Comparison of ENCODE assay signal across 1 cellular context in genomic region chr2:112584134-112584890, GRCh38.
TF ChIP-seq lines count a peak whose summit lies in the region.

A gene with protein sequence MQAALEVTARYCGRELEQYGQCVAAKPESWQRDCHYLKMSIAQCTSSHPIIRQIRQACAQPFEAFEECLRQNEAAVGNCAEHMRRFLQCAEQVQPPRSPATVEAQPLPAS (plus strand): TSS chr2:112584609. CDS start chr2:112584648, 39 bp downstream.

TF ChIP-seq in GM12878, 131 proteins besides CTCF, POLR2A, EP300 and RAD21 (continued from another document and continues in another):
- TF ChIP-seq ELK1 (IDR thresholded peaks at IDR 0.05; ENCODE audit: low read depth, low read length) (peak; percentile 76), ZNF592 (IDR thresholded peaks at IDR 0.05) (no peak), BHLHE40 (IDR thresholded peaks at IDR 0.05; ENCODE audit: borderline replicate concordance in 1 of 2, low read depth in 2 of 2, low read length in 1 of 2) (peak in 1 of 2 experiments; percentile 47; a peak in 1 of 4 replicates), RBBP5 (conservative IDR thresholded peaks at IDR 0.05) (no peak), ZBTB11 (CRISPR knock-in tag; IDR thresholded peaks at IDR 0.05) (no peak), GATAD2B (conservative IDR thresholded peaks at IDR 0.05; ENCODE audit: low read depth) (no peak; the same call in 1 of the 2 replicates), KDM1A (IDR thresholded peaks at IDR 0.05; ENCODE audit: borderline replicate concordance) (no peak), ZNF274 (IDR thresholded peaks at IDR 0.05; ENCODE audit: insufficient read depth, insufficient read length) (no peak), SP1 (IDR thresholded peaks at IDR 0.05; ENCODE audit: low read depth, low read length) (peak; percentile 10), SRF (IDR thresholded peaks at IDR 0.05; ENCODE audit: low read depth in 2 of 2, low read length in 2 of 2) (peak in 1 of 2 experiments; percentile 41; a peak in 1 of 4 replicates), KAT2A (conservative IDR thresholded peaks at IDR 0.05; ENCODE audit: control insufficient read depth, low read depth, low read length) (no peak), SMAD1 (IDR thresholded peaks at IDR 0.05; ENCODE audit: low read depth, partially characterized antibody) (peak; percentile 55), RFX5 (IDR thresholded peaks at IDR 0.05; ENCODE audit: low read depth, low read length) (no peak), TCF12 (IDR thresholded peaks at IDR 0.05; ENCODE audit: low read depth, low read length) (no peak), BACH1 (IDR thresholded peaks at IDR 0.05; ENCODE audit: borderline replicate concordance) (no peak), TCF3 (IDR thresholded peaks at IDR 0.05; ENCODE audit: borderline replicate concordance, insufficient read depth, low read depth, low read length) (no peak), CUX1 (IDR thresholded peaks at IDR 0.05; ENCODE audit: insufficient replicate concordance, low read depth, low read length) (no peak), EZH2 (IDR thresholded peaks at IDR 0.05; ENCODE audit: borderline replicate concordance, control insufficient read depth, low read depth, low read length) (no peak), MTA3 (IDR thresholded peaks at IDR 0.05; ENCODE audit: borderline replicate concordance, low read length) (no peak), E2F4 (IDR thresholded peaks at IDR 0.05; ENCODE audit: low read depth, low read length) (no peak), ATF2 (IDR thresholded peaks at IDR 0.05; ENCODE audit: low read length) (no peak), NR2C1 (IDR thresholded peaks at IDR 0.05) (peak; percentile 85), IKZF1 (conservative IDR thresholded peaks at IDR 0.05) (peak; percentile 95), ZNF622 (IDR thresholded peaks at IDR 0.05) (no peak), MYC (IDR thresholded peaks at IDR 0.05; ENCODE audit: insufficient read depth, insufficient read length, insufficient replicate concordance, low read length, severe bottlenecking) (no peak), TAF1 (IDR thresholded peaks at IDR 0.05; ENCODE audit: borderline replicate concordance, low read depth, low read length) (peak; percentile 62; the same call in 1 of the 2 replicates), RELA (IDR thresholded peaks at IDR 0.05; ENCODE audit: borderline replicate concordance, partially characterized antibody) (peak; percentile 30), SREBF2 (IDR thresholded peaks at IDR 0.05; ENCODE audit: low read length) (no peak), TCF7 (IDR thresholded peaks at IDR 0.05; ENCODE audit: borderline replicate concordance) (no peak), ATF7 (IDR thresholded peaks at IDR 0.05; ENCODE audit: low read depth) (peak; percentile 71), RELB (IDR thresholded peaks at IDR 0.05; ENCODE audit: low read depth) (peak; percentile 80), NFYA (IDR thresholded peaks at IDR 0.05; ENCODE audit: borderline replicate concordance, low read depth, low read length) (no peak), RUNX3 (IDR thresholded peaks at IDR 0.05; ENCODE audit: low read length) (peak; percentile 44; the same call in 1 of the 2 replicates), CBX5 (IDR thresholded peaks at IDR 0.05; ENCODE audit: low read depth) (no peak), SMARCA5 (IDR thresholded peaks at IDR 0.05) (0 out of 2 replicates have a peak, but pooled peaks have one; percentile 20), JUNB (IDR thresholded peaks at IDR 0.05) (no peak)
- TF ChIP-seq, protein P1, sequence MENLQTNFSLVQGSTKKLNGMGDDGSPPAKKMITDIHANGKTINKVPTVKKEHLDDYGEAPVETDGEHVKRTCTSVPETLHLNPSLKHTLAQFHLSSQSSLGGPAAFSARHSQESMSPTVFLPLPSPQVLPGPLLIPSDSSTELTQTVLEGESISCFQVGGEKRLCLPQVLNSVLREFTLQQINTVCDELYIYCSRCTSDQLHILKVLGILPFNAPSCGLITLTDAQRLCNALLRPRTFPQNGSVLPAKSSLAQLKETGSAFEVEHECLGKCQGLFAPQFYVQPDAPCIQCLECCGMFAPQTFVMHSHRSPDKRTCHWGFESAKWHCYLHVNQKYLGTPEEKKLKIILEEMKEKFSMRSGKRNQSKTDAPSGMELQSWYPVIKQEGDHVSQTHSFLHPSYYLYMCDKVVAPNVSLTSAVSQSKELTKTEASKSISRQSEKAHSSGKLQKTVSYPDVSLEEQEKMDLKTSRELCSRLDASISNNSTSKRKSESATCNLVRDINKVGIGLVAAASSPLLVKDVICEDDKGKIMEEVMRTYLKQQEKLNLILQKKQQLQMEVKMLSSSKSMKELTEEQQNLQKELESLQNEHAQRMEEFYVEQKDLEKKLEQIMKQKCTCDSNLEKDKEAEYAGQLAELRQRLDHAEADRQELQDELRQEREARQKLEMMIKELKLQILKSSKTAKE (IDR thresholded peaks at IDR 0.05; ENCODE audit: low read depth, poor library complexity, severe bottlenecking), result no peak
